ENCODE assay signal across 12 cellular contexts in genomic region chr1:109877776-109878175, GRCh38. TPM values are rescaled to one million over a fixed set of nuclear protein-coding genes. Genes with fewer than 3 reads are reported as not detected.
DNase-seq lines count a peak whose midpoint lies in the region; ATAC-seq and TF ChIP-seq lines count a peak whose summit lies in the region.
"Had no signal": no experiment of that assay in that cellular context is flagged by ENCODE, and none has a peak within 500 bp of the region (broad histone marks: within the 10 kb centered on the region; RNA-seq: fewer than 3 reads in every experiment).

No MANE protein-coding gene starts in this region.

- H3K27ac ChIP-seq in SK-N-SH (ENCODE audit: low read depth in 2 of 2, low read length in 1 of 2), result peak overlapping the region; percentile 64 to 73; a peak in 3 of 4 replicates
- H3K27ac ChIP-seq in endodermal cell (ENCODE audit: low read depth, low read length), result peak overlapping the region; percentile 86
- H3K27ac ChIP-seq in upper lobe of right lung, result peak overlapping the region; percentile 82
- H3K27ac ChIP-seq: 22Rv1 had no signal

- TF ChIP-seq CTCF in SK-N-SH (IDR thresholded peaks at IDR 0.05), result no peak
- TF ChIP-seq CTCF in endodermal cell (conservative IDR thresholded peaks at IDR 0.05), result no peak
- TF ChIP-seq CTCF in upper lobe of right lung (IDR thresholded peaks at IDR 0.05), result no peak

- intact Hi-C loops in upper lobe of right lung (cut with DNase I), result no loop called here

- no peaks in the 10 kb centered on the region for H3K9me3 Mint-ChIP-seq in endodermal cell
- H3K9me3 Mint-ChIP-seq: activated CD4-positive, alpha-beta T cell treated with anti-CD3 and anti-CD28 coated beads, Interleukin-2, amount 10 ng/mL, durations not matched to agents 24 days and 14 days; activated naive CD4-positive, alpha-beta T cell treated with anti-CD3 and anti-CD28 coated beads, Interleukin-2, amount 50 U/mL, for 24 hours had no signal

- H3K4me2 ChIP-seq in SK-N-SH, result peak overlapping the region; percentile 66; the same call in 1 of the 2 replicates

- no peaks in the 10 kb centered on the region for H3K79me2 ChIP-seq in SK-N-SH (ENCODE audit: insufficient read depth)

- H3K4me3 ChIP-seq in SK-N-SH (ENCODE audit: low read depth in 2 of 2, low read length in 1 of 2) (no peak overlapping the region), endodermal cell (ENCODE audit: low read length) (no peak overlapping the region), neuron (ENCODE audit: low read length) (peak overlapping the region; percentile 14), upper lobe of right lung (no peak overlapping the region)

- no peaks in the 10 kb centered on the region for H3K9me2 ChIP-seq in SK-N-SH

- H2AFZ ChIP-seq in SK-N-SH (ENCODE audit: low read depth), result peak overlapping the region; percentile 82
- H2AFZ ChIP-seq in neuron (ENCODE audit: low read depth, low read length), result peak overlapping the region; percentile 57

- H4K20me1 ChIP-seq in SK-N-SH (ENCODE audit: insufficient read depth), result no peaks in the 10 kb centered on the region

- 100% methylated on average over 2 of the region's 3 CpGs for WGBS in SK-N-SH (ENCODE audit: low lambda C conversion rate)
- 82 to 86% methylated on average over 2 to 3 of the region's 3 CpGs for WGBS in endodermal cell (ENCODE audit: insufficient coverage in 1 of 2, insufficient read length in 1 of 2), 2 experiments

- no peaks in the 10 kb centered on the region for H3K36me3 ChIP-seq in SK-N-SH (replicated peaks in 1 of 2; ENCODE audit: control insufficient read depth in 1 of 2, insufficient read depth in 2 of 2, low read length in 1 of 2)
- no peaks in the 10 kb centered on the region for H3K36me3 ChIP-seq in endodermal cell (ENCODE audit: control insufficient read depth, insufficient read depth, low read length)
- no peaks in the 10 kb centered on the region for H3K36me3 ChIP-seq in neuron (ENCODE audit: insufficient read depth, low read length)
- no peaks in the 10 kb centered on the region for H3K36me3 ChIP-seq in upper lobe of right lung

- no peak for TF ChIP-seq EP300 in SK-N-SH (IDR thresholded peaks at IDR 0.05; ENCODE audit: borderline replicate concordance in 1 of 2, low read depth in 1 of 2, low read length in 1 of 2)

- peaks cover 4 to 24% of the 10 kb centered on the region in 2 experiments; a peak in 3 of 4 replicates for H3K4me1 ChIP-seq in SK-N-SH (ENCODE audit: control insufficient read depth in 1 of 2, insufficient read depth in 2 of 2, low read depth in 1 of 2, low read length in 1 of 2)
- peaks cover 21% of the 10 kb centered on the region for H3K4me1 ChIP-seq in endodermal cell (ENCODE audit: control insufficient read depth, insufficient read depth, low read length)
- H3K4me1 ChIP-seq in neuron (ENCODE audit: insufficient read depth, low read length), result peaks cover 61% of the 10 kb centered on the region
- peaks cover 35% of the 10 kb centered on the region for H3K4me1 ChIP-seq in upper lobe of right lung

- H3K9ac ChIP-seq in SK-N-SH, result no peak overlapping the region
- H3K9ac ChIP-seq in endodermal cell (ENCODE audit: extremely low read depth, low read length, poor library complexity, severe bottlenecking), result peak overlapping the region; percentile 56

- no peak overlapping the region for H3K4me3 Mint-ChIP-seq in endodermal cell
- H3K4me3 Mint-ChIP-seq: activated CD4-positive, alpha-beta T cell treated with anti-CD3 and anti-CD28 coated beads, Interleukin-2, amount 10 ng/mL, durations not matched to agents 24 days and 14 days; activated naive CD4-positive, alpha-beta T cell treated with anti-CD3 and anti-CD28 coated beads, Interleukin-2, amount 50 U/mL, for 24 hours had no signal

- H3K27ac Mint-ChIP-seq in endodermal cell, result peak overlapping the region; percentile 91
- H3K27ac Mint-ChIP-seq: activated CD4-positive, alpha-beta T cell treated with anti-CD3 and anti-CD28 coated beads, Interleukin-2, amount 10 ng/mL, durations not matched to agents 24 days and 14 days; activated naive CD4-positive, alpha-beta T cell treated with anti-CD3 and anti-CD28 coated beads, Interleukin-2, amount 50 U/mL, for 24 hours had no signal

- H3K9me3 ChIP-seq in SK-N-SH (no peaks in the 10 kb centered on the region), endodermal cell (ENCODE audit: control insufficient read depth, low read length) (no peaks in the 10 kb centered on the region), neuron (ENCODE audit: low read length) (no peaks in the 10 kb centered on the region), upper lobe of right lung (no peaks in the 10 kb centered on the region)

- no peaks in the 10 kb centered on the region for H3F3A ChIP-seq in SK-N-SH (replicated peaks; ENCODE audit: insufficient read depth)

- H3K27me3 Mint-ChIP-seq in endodermal cell (ENCODE audit: insufficient read depth), result no peaks in the 10 kb centered on the region
- H3K27me3 Mint-ChIP-seq: activated naive CD4-positive, alpha-beta T cell treated with anti-CD3 and anti-CD28 coated beads, Interleukin-2, amount 50 U/mL, for 24 hours had no signal

- no peak for ATAC-seq in SK-N-SH treated with all-trans-retinoic acid at 6 μM for 48 hours
- ATAC-seq in upper lobe of right lung, result no peak
- no peak for ATAC-seq in HG03460 (IDR thresholded peaks at IDR 0.05; ENCODE audit: unreplicated experiment)
- no peak for ATAC-seq in GM19328 (IDR thresholded peaks at IDR 0.05; ENCODE audit: unreplicated experiment)

- H3K4me1 Mint-ChIP-seq in endodermal cell, result peaks cover 48% of the 10 kb centered on the region

- DNase-seq in SK-N-SH, result no peak
- DNase-seq in endodermal cell, result no peak
- DNase-seq in upper lobe of right lung, result no peak
- no peak for DNase-seq in SIG-M5 (lab: John Stamatoyannopoulos, UW)
- DNase-seq: activated CD4-positive, alpha-beta T cell treated with anti-CD3 and anti-CD28 coated beads, Interleukin-2, amount 10 ng/mL, durations not matched to agents 24 days and 14 days; NCI-H146 had no signal

- no peaks in the 10 kb centered on the region for H3K36me3 Mint-ChIP-seq in endodermal cell (ENCODE audit: low read depth)
- H3K36me3 Mint-ChIP-seq: activated naive CD4-positive, alpha-beta T cell treated with anti-CD3 and anti-CD28 coated beads, Interleukin-2, amount 50 U/mL, for 24 hours had no signal

- POLR2A ChIA-PET in SK-N-SH (lab: Yijun Ruan, JAX), result no interaction called here

- H3K27me3 ChIP-seq in SK-N-SH (ENCODE audit: insufficient read depth) (no peaks in the 10 kb centered on the region), endodermal cell (ENCODE audit: control insufficient read depth, insufficient read depth, low read length, poor library complexity, severe bottlenecking) (no peaks in the 10 kb centered on the region), neuron (ENCODE audit: insufficient read depth, low read length) (no peaks in the 10 kb centered on the region), upper lobe of right lung (no peaks in the 10 kb centered on the region)

- TF ChIP-seq RAD21 in SK-N-SH (IDR thresholded peaks at IDR 0.05; ENCODE audit: low read length), result no peak

- CTCF ChIA-PET in SK-N-SH (lab: Yijun Ruan, JAX), result no interaction called here

TF ChIP-seq in SK-N-SH, 30 proteins besides CTCF, POLR2A, EP300 and RAD21 (continues in another document):
- TF ChIP-seq FOXM1 (IDR thresholded peaks at IDR 0.05; ENCODE audit: low read depth) (no peak), USF2 (IDR thresholded peaks at IDR 0.05; ENCODE audit: borderline replicate concordance, low read depth, low read length) (no peak), FOXJ3 (CRISPR knock-in tag; IDR thresholded peaks at IDR 0.05) (no peak), TAF1 (IDR thresholded peaks at IDR 0.05; ENCODE audit: borderline replicate concordance, low read depth, low read length) (no peak), MXI1 (IDR thresholded peaks at IDR 0.05; ENCODE audit: low read depth, low read length) (no peak), RFX5 (IDR thresholded peaks at IDR 0.05; ENCODE audit: low read length) (no peak), TEAD4 (IDR thresholded peaks at IDR 0.05; ENCODE audit: borderline replicate concordance, insufficient read depth) (no peak), MEF2A (IDR thresholded peaks at IDR 0.05; ENCODE audit: borderline replicate concordance, low read depth) (no peak), JUND (IDR thresholded peaks at IDR 0.05) (no peak), RXRA (IDR thresholded peaks at IDR 0.05; ENCODE audit: borderline replicate concordance, low read depth) (no peak)

TF ChIP-seq in SK-N-SH treated with all-trans-retinoic acid at 6 μM for 48 hours, 23 proteins besides CTCF, POLR2A, EP300 and RAD21 (continues in another document):
- TF ChIP-seq ZNF70 (CRISPR knock-in tag; IDR thresholded peaks at IDR 0.05) (no peak), TCF4 (CRISPR knock-in tag; IDR thresholded peaks at IDR 0.05; ENCODE audit: borderline replicate concordance) (no peak), ZFP30 (CRISPR knock-in tag; IDR thresholded peaks at IDR 0.05) (no peak), CSRNP3 (CRISPR knock-in tag; IDR thresholded peaks at IDR 0.05) (no peak), GLIS3 (CRISPR knock-in tag; IDR thresholded peaks at IDR 0.05) (no peak), CREB5 (CRISPR knock-in tag; IDR thresholded peaks at IDR 0.05; ENCODE audit: low read depth) (no peak)

RNA-seq across cellular contexts. Expression of gene CSF1, which starts 32.9 kb away (rescaled TPM):
- polyA plus RNA-seq in SK-N-SH (2012; rRNA removed), result 25.3 and 31.9 TPM in 2 replicates
- polyA plus RNA-seq in SK-N-SH (2012; cell fraction: cytosol; rRNA removed), result 20.4 and 32.3 TPM in 2 replicates
- polyA plus RNA-seq in SK-N-SH (2012; cell fraction: nucleus; rRNA removed), result 48.4 and 52.0 TPM in 2 replicates
- 1 to 10 TPM; 1.0 to 2.1 TPM for total RNA-seq in endodermal cell
- polyA plus RNA-seq in endodermal cell (2013, experiment 1 of 2), result 8.3 TPM
- polyA plus RNA-seq in endodermal cell (2013, experiment 2 of 2), result 7.3 TPM
- 79.8 TPM for total RNA-seq in upper lobe of right lung

Comparison
In these comparisons a context has a peak if more than half of its experiments do, and no peak if none do; other contexts are left out.
1. RNA of gene CSF1, which starts 32.9 kb away (total RNA-seq): 79.8 TPM in upper lobe of right lung (single experiment); 1.0 to 2.1 TPM in endodermal cell; every median in the first group is over 10 times any median in the second.
2. Peak in every context shown above with its lines, with median percentiles within 50 percentile points of each other: H3K27ac ChIP-seq.